8 cellular contexts compared by ENCODE assay signal in genomic region chr9:72305102-72305546, GRCh38. TPM values are rescaled to one million over a fixed set of nuclear protein-coding genes. Genes with fewer than 3 reads are reported as not detected.
DNase-seq lines count a peak whose midpoint lies in the region; ATAC-seq and TF ChIP-seq lines count a peak whose summit lies in the region.

No MANE protein-coding gene starts in this region.

- H3K79me2 ChIP-seq in osteoblast (ENCODE audit: insufficient read depth, low read length) = no peaks in the 10 kb centered on the region

- H3K27me3 ChIP-seq in osteoblast (ENCODE audit: insufficient read depth, low read length) = no peaks in the 10 kb centered on the region

- no peak overlapping the region for H3K4me3 ChIP-seq in osteoblast (ENCODE audit: insufficient read depth, low read length)

- peak overlapping the region; percentile 45 for H3K4me2 ChIP-seq in osteoblast (ENCODE audit: insufficient read depth, low read length)

- TF ChIP-seq CTCF in osteoblast (IDR thresholded peaks at IDR 0.05; ENCODE audit: extremely low read depth, low read depth, low read length) = no peak

- H3K27ac ChIP-seq in osteoblast (ENCODE audit: low read depth, low read length) = no peak overlapping the region

- ATAC-seq in GM19467 (IDR thresholded peaks at IDR 0.05; ENCODE audit: unreplicated experiment) = peak; percentile 80
- ATAC-seq in HG03520 (IDR thresholded peaks at IDR 0.05; ENCODE audit: unreplicated experiment) = no peak

- peak overlapping the region; percentile 1 for H2AFZ ChIP-seq in osteoblast (ENCODE audit: low read length)

- DNase-seq in CMK (ENCODE audit: low read depth) = peak; percentile 73
- peak; percentile 80 for DNase-seq in HS-5 (ENCODE audit: low read depth)
- peak; percentile 31 for DNase-seq in activated CD4-positive, CD25-positive, alpha-beta regulatory T cell treated with anti-CD3 and anti-CD28 coated beads, Interleukin-2, amount 50 U/mL, for 72 hours
- DNase-seq in glomerular endothelial cell (ENCODE audit: extremely low read depth, low read depth, low spot score) = peak; percentile 75
- no peak for DNase-seq in osteoblast (ENCODE audit: insufficient read length, low spot score, missing footprints)
- DNase-seq in NCI-H774 (lab: John Stamatoyannopoulos, UW) = no peak

- no peaks in the 10 kb centered on the region for H3K4me1 ChIP-seq in osteoblast (ENCODE audit: insufficient read depth, low read length)

- H3K36me3 ChIP-seq in osteoblast (ENCODE audit: insufficient read depth, low read length) = no peaks in the 10 kb centered on the region

- no peaks in the 10 kb centered on the region for H4K20me1 ChIP-seq in osteoblast (ENCODE audit: insufficient read depth, low read length)

- H3K9me3 ChIP-seq in osteoblast (ENCODE audit: low read depth, low read length) = no peaks in the 10 kb centered on the region

RNA-seq across cellular contexts. Expression of gene ZFAND5, which starts 59.9 kb away (rescaled TPM):
- total RNA-seq in glomerular endothelial cell (147 and 159 TPM in 2 replicates), osteoblast (153 and 164 TPM in 2 replicates)

Comparison
In these comparisons a context has a peak if more than half of its experiments do, and no peak if none do; other contexts are left out.
1. DNase-seq: peak in CMK (single experiment), HS-5 (single experiment), activated CD4-positive, CD25-positive, alpha-beta regulatory T cell treated with anti-CD3 and anti-CD28 coated beads, Interleukin-2, amount 50 U/mL, for 72 hours (single experiment) and glomerular endothelial cell (single experiment); none in osteoblast (single experiment) and NCI-H774 (single experiment).